Comparison of ENCODE assay signal across 9 cellular contexts in genomic region chr9:133534346-133535284, GRCh38. TPM values are rescaled to one million over a fixed set of nuclear protein-coding genes. Genes with fewer than 3 reads are reported as not detected.
DNase-seq lines count a peak whose midpoint lies in the region; ATAC-seq lines count a peak whose summit lies in the region.
"Had no signal": no experiment of that assay in that cellular context is flagged by ENCODE, and none has a peak within 500 bp of the region (broad histone marks: within the 10 kb centered on the region; RNA-seq: fewer than 3 reads in every experiment).

Gene ADAMTSL2, plus strand, starts transcription at chr9:133534704. Its CDS starts 2,009 bp downstream, at chr9:133536713.

- no peak within 1 kb of the TSS for H3K4me3 Mint-ChIP-seq in memory B cell
- H3K4me3 Mint-ChIP-seq: stimulated activated naive CD8-positive, alpha-beta T cell treated with anti-CD3 and anti-CD28 coated beads, Interleukin-15, Interleukin-2, amounts not matched to agents 100 ng/mL and 50 ng/mL, for 24 hours had no signal

- peak; percentile 13 for DNase-seq in NCI-H748 (lab: John Stamatoyannopoulos, UW; ENCODE audit: unreplicated experiment)
- DNase-seq in NCI-H748 treated with DMSO at 0.1 percent for 48 hours (lab: John Stamatoyannopoulos, UW): no peak
- DNase-seq in SHP77 (lab: John Stamatoyannopoulos, UW): peak; percentile 74 to 83
- peak; percentile 49 for DNase-seq in dermis blood vessel endothelial cell
- no peak for DNase-seq in memory B cell (ENCODE audit: low spot score in 2 of 2)
- DNase-seq in stimulated activated CD8-positive, alpha-beta memory T cell treated with anti-CD3 and anti-CD28 coated beads, Interleukin-4, amount 100 ng/mL, for 24 hours (ENCODE audit: low read depth): peak; percentile 21

- H3K9me3 Mint-ChIP-seq in memory B cell: no peaks in the 10 kb centered on the region
- H3K9me3 Mint-ChIP-seq: stimulated activated naive CD8-positive, alpha-beta T cell treated with anti-CD3 and anti-CD28 coated beads, Interleukin-15, Interleukin-2, amounts not matched to agents 100 ng/mL and 50 ng/mL, for 24 hours had no signal

- no peaks in the 10 kb centered on the region for H3K36me3 Mint-ChIP-seq in memory B cell

- H3K27ac Mint-ChIP-seq in memory B cell: no peak within 1 kb of the TSS
- H3K27ac Mint-ChIP-seq: stimulated activated naive CD8-positive, alpha-beta T cell treated with anti-CD3 and anti-CD28 coated beads, Interleukin-15, Interleukin-2, amounts not matched to agents 100 ng/mL and 50 ng/mL, for 24 hours had no signal

- ATAC-seq in memory B cell (ENCODE audit: low read depth) (peak; percentile 26), GM19351 (IDR thresholded peaks at IDR 0.05; ENCODE audit: unreplicated experiment) (no peak), GM18868 (IDR thresholded peaks at IDR 0.05; ENCODE audit: unreplicated experiment) (no peak)

- H3K4me1 Mint-ChIP-seq in memory B cell: peaks cover 13% of the 10 kb centered on the region

- peaks cover 27% of the 10 kb centered on the region for H3K27me3 Mint-ChIP-seq in memory B cell

RNA-seq across cellular contexts. Expression of gene ADAMTSL2, which starts in this region (rescaled TPM):
- under 0.01 and 0.17 TPM in 2 replicates for total RNA-seq in dermis blood vessel endothelial cell

Comparison
In these comparisons a context has a peak if more than half of its experiments do, and no peak if none do; other contexts are left out.
1. DNase-seq: peak in NCI-H748 (single experiment), SHP77 (2 of 2) and stimulated activated CD8-positive, alpha-beta memory T cell treated with anti-CD3 and anti-CD28 coated beads, Interleukin-4, amount 100 ng/mL, for 24 hours (single experiment); none in NCI-H748 treated with DMSO at 0.1 percent for 48 hours (single experiment) and memory B cell (0 of 2).
2. Peak in DNase-seq in dermis blood vessel endothelial cell; RNA of the gene not detected or under 1 TPM.